8 cellular contexts compared by ENCODE assay signal in genomic region chr1:153659175-153659534, GRCh38. TPM values are rescaled to one million over a fixed set of nuclear protein-coding genes. Genes with fewer than 3 reads are reported as not detected.
DNase-seq lines count a peak whose midpoint lies in the region; ATAC-seq, FAIRE-seq and TF ChIP-seq lines count a peak whose summit lies in the region.

No MANE protein-coding gene starts in this region.

- no peak for FAIRE-seq in D721Med (lab: Jason Lieb, UNC)

- no peak for TF ChIP-seq EP300 in transverse colon (IDR thresholded peaks at IDR 0.05; ENCODE audit: low read depth)

- H3K4me1 Mint-ChIP-seq in activated T-cell treated with anti-CD3 and anti-CD28 coated beads, Interleukin-2, amount 50 U/mL, for 72 hours (ENCODE audit: low read depth) = peaks cover 28% of the 10 kb centered on the region

- H3K36me3 ChIP-seq in right lobe of liver (peaks cover 0 to 31% (median 20%) of the 10 kb centered on the region in 4 donors), transverse colon (peaks cover 0 to 35% (median 18%) of the 10 kb centered on the region in 4 donors)

- H3K9me3 ChIP-seq in right lobe of liver = no peaks in the 10 kb centered on the region
- H3K9me3 ChIP-seq in transverse colon = no peaks in the 10 kb centered on the region

- no peaks in the 10 kb centered on the region for H3K9me3 Mint-ChIP-seq in activated T-cell treated with anti-CD3 and anti-CD28 coated beads, Interleukin-2, amount 50 U/mL, for 72 hours

- H3K27ac ChIP-seq in right lobe of liver = peak overlapping the region; percentile 85 to 96 (median 93)
- H3K27ac ChIP-seq in transverse colon = peak overlapping the region; percentile 94 to 96 (median 95)

- H3K27me3 ChIP-seq in right lobe of liver (no peaks in the 10 kb centered on the region), transverse colon (no peaks in the 10 kb centered on the region)

- no peak for DNase-seq in activated T-cell treated with anti-CD3 and anti-CD28 coated beads, Interleukin-2, amount 50 U/mL, for 72 hours
- no peak for DNase-seq in activated T-cell treated with anti-CD3 and anti-CD28 coated beads, Interleukin-2, amount 50 U/mL, for 48 hours
- no peak for DNase-seq in astrocyte of the cerebellum (ENCODE audit: low read depth)
- DNase-seq in right lobe of liver = no peak
- no peak for DNase-seq in transverse colon
- no peak for DNase-seq in NCI-H1105 treated with DMSO at 0.1 percent for 48 hours (lab: John Stamatoyannopoulos, UW)
- DNase-seq in COLO829 (ENCODE audit: low spot score) = no peak
- no peak for DNase-seq in D721Med (ENCODE audit: insufficient read length, low spot score)

- intact Hi-C loops in right lobe of liver (cut with DNase I) (no loop called here), transverse colon (cut with DNase I; ENCODE audit: low total_unique reads) (no loop called here)

- TF ChIP-seq POLR2A in right lobe of liver (IDR thresholded peaks at IDR 0.05) (no peak), transverse colon (IDR thresholded peaks at IDR 0.05) (no peak)

- H3K4me1 ChIP-seq in right lobe of liver (peaks cover 0 to 12% (median 0%) of the 10 kb centered on the region in 4 donors), transverse colon (peaks cover 0 to 16% (median 12%) of the 10 kb centered on the region in 4 donors)

- peak overlapping the region; percentile 90 to 97 for H3K4me3 Mint-ChIP-seq in activated T-cell treated with anti-CD3 and anti-CD28 coated beads, Interleukin-2, amount 50 U/mL, for 72 hours

- TF ChIP-seq CTCF in astrocyte of the cerebellum (IDR thresholded peaks at IDR 0.05; ENCODE audit: low read depth, low read length, missing control alignments) = no peak
- no peak for TF ChIP-seq CTCF in right lobe of liver (IDR thresholded peaks at IDR 0.05)
- no peak for TF ChIP-seq CTCF in transverse colon (IDR thresholded peaks at IDR 0.05)
- no peak for TF ChIP-seq CTCF in D721Med (IDR thresholded peaks at IDR 0.05; ENCODE audit: insufficient read depth, missing control alignments)

- H3K4me3 ChIP-seq in astrocyte of the cerebellum (ENCODE audit: low read depth, low read length) (peak overlapping the region; percentile 60), right lobe of liver (peak overlapping the region; percentile 71 to 86 (median 77)), transverse colon (peak overlapping the region; percentile 69 to 88 (median 77))

- 28% methylated on average over 8 of the region's 8 CpGs for WGBS in right lobe of liver (ENCODE audit: insufficient coverage, low coverage, low lambda C conversion rate, missing lambda C conversion rate)
- WGBS in transverse colon (ENCODE audit: low coverage in 1 of 2), 2 donors = 10 to 35% methylated on average over 2 to 8 of the region's 8 CpGs

- in situ Hi-C loops in astrocyte of the cerebellum (cut with HindIII; ENCODE audit: low sequenced_read_pairs) = no loop called here
- in situ Hi-C loops in transverse colon (cut with MboI; ENCODE audit: low pct_ligation_motif_present in 1 of 4, low pct_unique_long_range_greater_than_20kb in 1 of 4, low sequenced_read_pairs in 3 of 4) = loop anchor here in 2 of 4 donors (25.0 kb wide), 2 partner anchors 303 to 328 kb away; partner anchors contain the start of genes CREB3L4 (in 1 of the 2), CRTC2 (in 1 of the 2), JTB (in 1 of the 2) and RAB13 (in 1 of the 2)

- peaks cover 1 to 22% of the 10 kb centered on the region in 2 donors for H3K36me3 Mint-ChIP-seq in activated T-cell treated with anti-CD3 and anti-CD28 coated beads, Interleukin-2, amount 50 U/mL, for 72 hours (ENCODE audit: insufficient read depth in 2 of 2)

- no peaks in the 10 kb centered on the region for H3K27me3 Mint-ChIP-seq in activated T-cell treated with anti-CD3 and anti-CD28 coated beads, Interleukin-2, amount 50 U/mL, for 72 hours (ENCODE audit: low read depth)

- H3K27ac Mint-ChIP-seq in activated T-cell treated with anti-CD3 and anti-CD28 coated beads, Interleukin-2, amount 50 U/mL, for 72 hours = peak overlapping the region; percentile 85

- no peak for ATAC-seq in activated T-cell treated with anti-CD3 and anti-CD28 coated beads, Interleukin-2, amount 50 U/mL, for 72 hours (replicated peaks in 1 of 2)
- ATAC-seq in right lobe of liver = no peak

RNA-seq across cellular contexts. Expression of gene SNAPIN, which starts 0.7 kb away (rescaled TPM):
- total RNA-seq in activated T-cell treated with anti-CD3 and anti-CD28 coated beads, Interleukin-2, amount 50 U/mL, for 72 hours = 10 to 100 TPM; 31.1 to 31.8 TPM
- total RNA-seq in right lobe of liver = 10 to 100 TPM; 14.6 to 33.2 (median 18.0) TPM
- 10 to 100 TPM; 10.5 to 38.4 (median 27.4) TPM for total RNA-seq in transverse colon

RNA-seq across cellular contexts. Expression of gene ILF2, which starts 11.6 kb away (rescaled TPM):
- 100 to 1,000 TPM; 245 to 312 TPM for total RNA-seq in activated T-cell treated with anti-CD3 and anti-CD28 coated beads, Interleukin-2, amount 50 U/mL, for 72 hours
- total RNA-seq in right lobe of liver = 10 to 100 TPM; 30.2 to 55.9 (median 38.7) TPM
- total RNA-seq in transverse colon = 100 to 1,000 TPM in 1 of 4 donors, 10 to 100 TPM in 3; 16.5 to 102 (median 66.5) TPM

RNA-seq across cellular contexts. Expression of gene NPR1, which starts 19.3 kb away (rescaled TPM):
- total RNA-seq in activated T-cell treated with anti-CD3 and anti-CD28 coated beads, Interleukin-2, amount 50 U/mL, for 72 hours = under 1 TPM; 0.07 to 0.29 TPM
- total RNA-seq in right lobe of liver = 10 to 100 TPM in 1 of 6 experiments, 1 to 10 TPM in 5; 5.0 to 14.4 (median 5.7) TPM
- total RNA-seq in transverse colon = 10 to 100 TPM in 3 of 4 donors, 1 to 10 TPM in 1; 9.8 to 25.1 (median 13.4) TPM

RNA-seq across cellular contexts. Expression of gene CHTOP, which starts 25.3 kb away (rescaled TPM):
- total RNA-seq in activated T-cell treated with anti-CD3 and anti-CD28 coated beads, Interleukin-2, amount 50 U/mL, for 72 hours = 100 to 1,000 TPM in 1 of 2 donors, 10 to 100 TPM in 1; 95.8 to 107 TPM
- total RNA-seq in right lobe of liver (10 to 100 TPM; 21.9 to 29.7 (median 26.0) TPM), transverse colon (10 to 100 TPM; 35.2 to 86.1 (median 65.2) TPM)

RNA-seq across cellular contexts. Expression of gene S100A1, which starts 30.9 kb away (rescaled TPM):
- total RNA-seq in activated T-cell treated with anti-CD3 and anti-CD28 coated beads, Interleukin-2, amount 50 U/mL, for 72 hours = not detected
- 1 to 10 TPM in 3 of 6 experiments, under 1 TPM in 3; 0.40 to 2.1 (median 1.0) TPM for total RNA-seq in right lobe of liver
- 1 to 10 TPM in 2 of 4 donors, not detected in 2; 3.7 to 4.4 TPM for total RNA-seq in transverse colon

Comparison
In these comparisons a context has a peak if more than half of its experiments do, and no peak if none do; other contexts are left out.
1. RNA of gene NPR1, which starts 19.3 kb away (total RNA-seq): 9.8 to 25.1 TPM in transverse colon and 5.0 to 14.4 TPM in right lobe of liver; 0.07 to 0.29 TPM in activated T-cell treated with anti-CD3 and anti-CD28 coated beads, Interleukin-2, amount 50 U/mL, for 72 hours; every median in the first group is over 4 times any median in the second.
2. Peak in every context shown above with its lines, with median percentiles within 50 percentile points of each other: H3K4me3 ChIP-seq.